ENCODE assay signal across 17 cellular contexts in genomic region chr5:101473483-101473882, GRCh38.
DNase-seq lines count a peak whose midpoint lies in the region; ATAC-seq, FAIRE-seq and TF ChIP-seq lines count a peak whose summit lies in the region.
"Had no signal": no experiment of that assay in that cellular context is flagged by ENCODE, and none has a peak within 500 bp of the region (broad histone marks: within the 10 kb centered on the region; RNA-seq: fewer than 3 reads in every experiment).

No MANE protein-coding gene starts in this region.

- DNase-seq in KBM-7 = peak; percentile 9
- DNase-seq in GM12878 (ENCODE audit: low read depth, low spot score) = peak; percentile 3
- DNase-seq in renal cortical epithelial cell (ENCODE audit: low read depth) = peak; percentile 63
- no peak for DNase-seq in dorsolateral prefrontal cortex
- DNase-seq in iPS-NIHi7 (ENCODE audit: extremely low spot score) = no peak
- DNase-seq: activated CD4-positive, alpha-beta T cell treated with anti-CD3 and anti-CD28 coated beads for 48 hours; activated naive CD8-positive, alpha-beta T cell treated with anti-CD3 and anti-CD28 coated beads, Interleukin-2, amount 50 U/mL, for 24 hours; CD4-positive, alpha-beta memory T cell; cortex of kidney; mesendoderm; NCI-H1930; NCI-H524; stimulated activated naive CD4-positive, alpha-beta T cell treated with Interleukin-2 at 50 U/mL for 16 hours; T-cell had no signal

- no peak for TF ChIP-seq EP300 in GM12878 (IDR thresholded peaks at IDR 0.05; ENCODE audit: borderline replicate concordance in 1 of 2, control insufficient read depth in 1 of 2, low read depth in 2 of 2, low read length in 2 of 2)

- no TSS peak for BruUV-seq in GM12878 (replicated peaks; lab: Mats Ljungman, UMichigan)

- H4K20me1 ChIP-seq in GM12878 (ENCODE audit: control insufficient read depth, insufficient read depth) = no peaks in the 10 kb centered on the region

- TF ChIP-seq POLR2A in GM12878 (IDR thresholded peaks at IDR 0.05; ENCODE audit: low read depth, low read length) = no peak

- in situ Hi-C loops in KBM-7 (cut with MboI; ENCODE audit: low pct_unique_long_range_greater_than_20kb, low sequenced_read_pairs) = no loop called here
- in situ Hi-C loops in GM12878 (cut with MboI) = no loop called here

- no peak overlapping the region for H2AFZ ChIP-seq in GM12878 (ENCODE audit: control insufficient read depth, low read depth, low read length)

- ATAC-seq in GM21526 (IDR thresholded peaks at IDR 0.05; ENCODE audit: low FRiP score, unreplicated experiment) (peak; percentile 65), GM12878 (peak; percentile 53; the same call in 2 of the 3 replicates), HG03196 (IDR thresholded peaks at IDR 0.05; ENCODE audit: unreplicated experiment) (no peak)
- ATAC-seq: activated naive CD8-positive, alpha-beta T cell treated with anti-CD3 and anti-CD28 coated beads, Interleukin-2, amount 50 U/mL, for 24 hours; Panc1; T-cell had no signal

- 35% methylated on average over 1 of the region's 1 CpG for WGBS in GM12878 (ENCODE audit: insufficient coverage, insufficient replicate concordance, low lambda C conversion rate, missing lambda C conversion rate)

- H3K27ac ChIP-seq in GM12878 (ENCODE audit: control insufficient read depth, insufficient read depth) (no peak overlapping the region), dorsolateral prefrontal cortex (no peak overlapping the region)

- no peaks in the 10 kb centered on the region for H3K9me3 ChIP-seq in GM12878 (replicated peaks; ENCODE audit: control insufficient read depth, insufficient read depth, low read length)

- CTCF ChIA-PET in GM12878 (lab: Yijun Ruan, JAX) = no interaction called here

- no peak for TF ChIP-seq CTCF in GM12878 (IDR thresholded peaks at IDR 0.05 in 2 of 3, conservative IDR thresholded peaks at IDR 0.05 in 1 of 3; ENCODE audit: control insufficient read depth in 2 of 3, extremely low read depth in 1 of 3, insufficient read depth in 1 of 3, low read depth in 3 of 3, low read length in 3 of 3)
- no peak for TF ChIP-seq CTCF in dorsolateral prefrontal cortex (IDR thresholded peaks at IDR 0.05 in 54 of 56, conservative IDR thresholded peaks at IDR 0.05 in 2 of 56; ENCODE audit: low read depth in 1 of 56, partially characterized antibody in 56 of 56)

- POLR2A ChIA-PET in GM12878 (lab: Charles Lee) = no interaction called here

- FAIRE-seq in GM12878 (lab: Jason Lieb, UNC) = no peak

- no peak overlapping the region for H3K9ac ChIP-seq in GM12878 (ENCODE audit: control insufficient read depth, insufficient read depth, low read length)

- no peaks in the 10 kb centered on the region for H3K79me2 ChIP-seq in GM12878 (ENCODE audit: control insufficient read depth, insufficient read depth, low read length)

- RAD21 ChIA-PET in GM12878 (lab: Charles Lee; ENCODE audit: unreplicated experiment) = no interaction called here

- H3K4me3 ChIP-seq in GM12878 (no peak overlapping the region), dorsolateral prefrontal cortex (no peak overlapping the region)

- H3K4me1 ChIP-seq in GM12878 (ENCODE audit: control insufficient read depth, insufficient read depth, low read length) = no peaks in the 10 kb centered on the region

- SMC1A ChIA-PET in GM12878 (lab: Charles Lee; ENCODE audit: uncharacterized antibody, unreplicated experiment) = interaction anchor here (1.5 kb wide), 1 partner anchor 13 kb away, joined by 3 read pairs; no protein-coding TSS in a partner anchor

- H3K27me3 ChIP-seq in GM12878 (replicated peaks in 1 of 2; ENCODE audit: control insufficient read depth in 2 of 2, insufficient read depth in 2 of 2, low read length in 1 of 2) (no peaks in the 10 kb centered on the region), dorsolateral prefrontal cortex (no peaks in the 10 kb centered on the region)

- H3K4me2 ChIP-seq in GM12878 (ENCODE audit: control insufficient read depth, insufficient read depth) = no peak overlapping the region

- intact Hi-C loops in GM12878 (cut with micrococcal nuclease; ENCODE audit: unreplicated experiment) (no loop called here), dorsolateral prefrontal cortex (cut with DNase I) (no loop called here)

- no peak for TF ChIP-seq RAD21 in GM12878 (IDR thresholded peaks at IDR 0.05; ENCODE audit: insufficient read depth, low read depth, low read length)

- H3K36me3 ChIP-seq in GM12878 (ENCODE audit: control insufficient read depth in 2 of 2, insufficient read depth in 2 of 2, low read length in 1 of 2) = no peaks in the 10 kb centered on the region

TF ChIP-seq in GM12878, 131 proteins besides CTCF, POLR2A, EP300 and RAD21:
- TF ChIP-seq PAX5 (IDR thresholded peaks at IDR 0.05; ENCODE audit: borderline replicate concordance, low read depth, low read length) (peak; percentile 36; the same call in 1 of the 2 replicates), YY1 (IDR thresholded peaks at IDR 0.05; ENCODE audit: low read depth, low read length) (no peak), RUNX3 (IDR thresholded peaks at IDR 0.05; ENCODE audit: low read length) (peak; percentile 32; the same call in 1 of the 2 replicates)
TF ChIP-seq in GM12878: peak in this region for 2.

Comparison
In these comparisons a context has a peak if more than half of its experiments do, and no peak if none do; other contexts are left out.
1. DNase-seq: peak in KBM-7 (single experiment), GM12878 (single experiment) and renal cortical epithelial cell (single experiment); none in dorsolateral prefrontal cortex (0 of 10) and iPS-NIHi7 (single experiment).